ENCODE assay signal across 21 cellular contexts in the genomic region with DNA sequence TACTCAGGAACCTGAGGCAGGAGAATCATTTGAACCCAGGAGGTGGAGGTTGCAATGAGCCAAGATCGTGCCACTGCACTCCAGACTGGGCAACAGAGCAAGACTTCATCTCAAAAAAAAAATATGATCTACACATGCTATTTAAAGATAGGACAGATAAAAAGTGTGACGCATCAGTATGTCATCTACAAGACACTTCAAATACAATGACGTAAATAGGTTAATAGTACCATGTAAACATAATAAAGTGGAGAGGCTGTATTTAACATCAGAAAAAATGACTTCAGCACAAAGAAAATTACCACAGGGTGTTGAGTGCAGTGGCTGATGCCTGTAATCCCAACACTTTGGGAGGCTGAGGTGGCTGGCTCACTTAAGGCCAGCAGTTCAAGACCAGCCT. TPM values are rescaled to one million over a fixed set of nuclear protein-coding genes. Genes with fewer than 3 reads are reported as not detected.
"Had no signal": no experiment of that assay in that cellular context is flagged by ENCODE, and none has a peak within 500 bp of the region (broad histone marks: within the 10 kb centered on the region; RNA-seq: fewer than 3 reads in every experiment).

No MANE protein-coding gene starts in this region.

- H3K9me3 ChIP-seq: stomach, thoracic aorta had no signal

- H3K27ac ChIP-seq: coronary artery, hepatocyte, skin epidermis, stomach, thoracic aorta had no signal

- DNase-seq: effector CD8-positive, alpha-beta T cell; foreskin melanocyte; head of caudate nucleus; kidney; left cardiac atrium; left ventricle myocardium superior; mesendoderm; naive thymus-derived CD4-positive, alpha-beta T cell; stimulated activated CD4-positive, alpha-beta T cell treated with anti-CD3 and anti-CD28 coated beads, Interleukin-2, amount 100 ng/mL, for 24 hours; stimulated activated CD4-positive, alpha-beta T cell treated with anti-CD3 and anti-CD28 coated beads, Interleukin-4, amount 100 ng/mL, for 4 hours; stimulated activated naive CD4-positive, alpha-beta T cell; stomach; substantia nigra had no signal

- ATAC-seq: left cardiac atrium; left ventricle myocardium superior; naive thymus-derived CD4-positive, alpha-beta T cell; sciatic nerve had no signal

- H3K27me3 Mint-ChIP-seq: naive thymus-derived CD4-positive, alpha-beta T cell had no signal

- H3K27ac Mint-ChIP-seq: naive thymus-derived CD4-positive, alpha-beta T cell had no signal

- H3K27me3 ChIP-seq: hepatocyte, stomach had no signal

RNA-seq across cellular contexts. Expression of a gene that starts 37.4 kb away (rescaled TPM):
- total RNA-seq: left ventricle myocardium superior, mononuclear cell, osteocyte had no signal
- polyA plus RNA-seq: neural cell had no signal
